In genomic region chr12:12722351-12723146, GRCh38 we compare ENCODE assay signal across 8 cellular contexts. TPM values are rescaled to one million over a fixed set of nuclear protein-coding genes. Genes with fewer than 3 reads are reported as not detected.
DNase-seq lines count a peak whose midpoint lies in the region; ATAC-seq and TF ChIP-seq lines count a peak whose summit lies in the region.

No MANE protein-coding gene starts in this region.

- no peak for ATAC-seq in gastroesophageal sphincter
- ATAC-seq in GM21526 (IDR thresholded peaks at IDR 0.05; ENCODE audit: low FRiP score, unreplicated experiment), result no peak

- no peaks in the 10 kb centered on the region for H3K9me3 ChIP-seq in Karpas-422 (ENCODE audit: low read length)
- no peaks in the 10 kb centered on the region for H3K9me3 ChIP-seq in gastroesophageal sphincter
- H3K9me3 ChIP-seq in stomach, result no peaks in the 10 kb centered on the region

- DNase-seq in DMS53 (lab: John Stamatoyannopoulos, UW) (peak; percentile 81), Karpas-422 (peak; percentile 73), stomach (no peak), dedifferentiated amniotic fluid mesenchymal stem cell (ENCODE audit: extremely low spot score) (no peak)
- DNase-seq in activated CD4-positive, alpha-beta T cell treated with anti-CD3 and anti-CD28 coated beads for 48 hours, result no peak

- H3K4me3 ChIP-seq in Karpas-422 (ENCODE audit: low read length) (peak overlapping the region; percentile 80), WI38 (ENCODE audit: low read depth, low read length) (peak overlapping the region; percentile 79), gastroesophageal sphincter (peak overlapping the region in 1 of 2 donors; percentile 81), stomach (peak overlapping the region; percentile 3 to 91 (median 51))

- TF ChIP-seq EP300 in gastroesophageal sphincter (IDR thresholded peaks at IDR 0.05), result no peak
- TF ChIP-seq EP300 in stomach (IDR thresholded peaks at IDR 0.05), result no peak

- H3K36me3 ChIP-seq in Karpas-422 (ENCODE audit: insufficient read depth, low read length) (peaks cover 11% of the 10 kb centered on the region; the same call in 1 of the 2 replicates), gastroesophageal sphincter (peaks cover 0 to 32% of the 10 kb centered on the region in 2 donors), stomach (peaks cover 10 to 26% (median 17%) of the 10 kb centered on the region in 4 donors)

- H3K4me1 ChIP-seq in Karpas-422 (ENCODE audit: low read length) (peaks cover 58% of the 10 kb centered on the region), gastroesophageal sphincter (peaks cover 0 to 69% (median 32%) of the 10 kb centered on the region in 3 donors), stomach (peaks cover 29 to 68% (median 51%) of the 10 kb centered on the region in 4 donors)

- peak overlapping the region; percentile 89 for H3K4me2 ChIP-seq in Karpas-422 (ENCODE audit: low read depth, low read length, poor library complexity, severe bottlenecking)

- no peaks in the 10 kb centered on the region for H3K27me3 ChIP-seq in Karpas-422 (ENCODE audit: low read length)
- no peaks in the 10 kb centered on the region for H3K27me3 ChIP-seq in gastroesophageal sphincter
- H3K27me3 ChIP-seq in stomach, result no peaks in the 10 kb centered on the region

- H4K20me1 ChIP-seq in Karpas-422 (ENCODE audit: insufficient read depth, low read depth, low read length), result 0 out of 2 replicates have a peak, but pooled peaks cover 7% of the 10 kb centered on the region

- no peak for TF ChIP-seq CTCF in WI38 (IDR thresholded peaks at IDR 0.05; ENCODE audit: low read depth, low read length)
- TF ChIP-seq CTCF in gastroesophageal sphincter (IDR thresholded peaks at IDR 0.05), result no peak
- no peak for TF ChIP-seq CTCF in stomach (IDR thresholded peaks at IDR 0.05)

- no peaks in the 10 kb centered on the region for H3K9me2 ChIP-seq in Karpas-422 (replicated peaks; ENCODE audit: insufficient read depth, low read length)

- peaks cover 51% of the 10 kb centered on the region for H3K79me2 ChIP-seq in Karpas-422 (ENCODE audit: low read length)

- H2AFZ ChIP-seq in Karpas-422 (ENCODE audit: low read length), result no peak overlapping the region

- H3K9ac ChIP-seq in Karpas-422 (ENCODE audit: low read length), result peak overlapping the region; percentile 90

- WGBS in gastroesophageal sphincter (ENCODE audit: low coverage in 1 of 2), 2 donors, result 4 to 8% methylated on average over 3 of the region's 3 CpGs
- 10 to 15% (median 11%) methylated on average over 3 of the region's 3 CpGs for WGBS in stomach, 5 donors

- intact Hi-C loops in stomach (cut with DNase I; ENCODE audit: low total_unique reads), result no loop called here

- H3K27ac ChIP-seq in Karpas-422 (ENCODE audit: low read length), result peak overlapping the region; percentile 94
- H3K27ac ChIP-seq in gastroesophageal sphincter, result peak overlapping the region in 3 of 4 donors; percentile 65 to 100 (median 100)
- peak overlapping the region in 4 of 5 donors; percentile 97 to 100 (median 100) for H3K27ac ChIP-seq in stomach

- TF ChIP-seq POLR2A in gastroesophageal sphincter (IDR thresholded peaks at IDR 0.05) (no peak), stomach (IDR thresholded peaks at IDR 0.05) (no peak)

RNA-seq across cellular contexts. Expression of gene CDKN1B, which starts 5.4 kb away (rescaled TPM):
- total RNA-seq in Karpas-422 (2014; rRNA removed; shearing (Covaris generic); ENCODE audit: low replicate concordance), result 32.8 and 50.9 TPM in 2 replicates
- total RNA-seq in gastroesophageal sphincter (100 to 1,000 TPM in 1 of 4 donors, 10 to 100 TPM in 3; 62.6 to 103 (median 73.0) TPM), stomach (10 to 100 TPM; 22.9 to 60.8 (median 40.0) TPM)
- polyA plus RNA-seq in stomach, result 10 to 100 TPM; 17.7 to 27.6 (median 24.7) TPM

RNA-seq across cellular contexts. Expression of gene GPR19, which starts 26.6 kb away (rescaled TPM):
- 0.22 TPM in 1 of 2 replicates, not detected in the other for total RNA-seq in Karpas-422 (2014; rRNA removed; shearing (Covaris generic); ENCODE audit: low replicate concordance)
- total RNA-seq in gastroesophageal sphincter (under 1 TPM in 2 of 4 donors, not detected in 2; 0.32 to 0.54 TPM), stomach (under 1 TPM in 1 of 5 donors, not detected in 4; 0.73 TPM)
- polyA plus RNA-seq in stomach, result under 1 TPM; 0.19 to 0.61 (median 0.23) TPM

Comparison
In these comparisons a context has a peak if more than half of its experiments do, and no peak if none do; other contexts are left out.
1. DNase-seq: peak in DMS53 (single experiment) and Karpas-422 (single experiment); none in stomach (single experiment), dedifferentiated amniotic fluid mesenchymal stem cell (single experiment) and activated CD4-positive, alpha-beta T cell treated with anti-CD3 and anti-CD28 coated beads for 48 hours (single experiment).
2. Peak in every context shown above with its lines, with median percentiles within 50 percentile points of each other: H3K27ac ChIP-seq.